In genomic region chr2:116877274-116877673, GRCh38 we compare ENCODE assay signal across 35 cellular contexts.
"Had no signal": no experiment of that assay in that cellular context is flagged by ENCODE, and none has a peak within 500 bp of the region (broad histone marks: within the 10 kb centered on the region; RNA-seq: fewer than 3 reads in every experiment).

No MANE protein-coding gene starts in this region.

- H3K36me3 ChIP-seq: adrenal gland, brain microvascular endothelial cell, breast epithelium had no signal

- DNase-seq: activated B cell treated with CpG ODN at 0.5 μM for 24 hours; activated CD4-positive, alpha-beta memory T cell treated with anti-CD3 and anti-CD28 coated beads for 36 hours; activated CD4-positive, alpha-beta T cell treated with anti-CD3 and anti-CD28 coated beads for 4 hours; activated CD4-positive, alpha-beta T cell treated with anti-CD3 and anti-CD28 coated beads, Interleukin-2, amount 10 ng/mL, durations not matched to agents 24 days and 14 days; activated CD4-positive, alpha-beta T cell treated with anti-CD3 and anti-CD28 coated beads, Interleukin-2, amount 50 U/mL, for 1 hour; activated CD4-positive, alpha-beta T cell treated with anti-CD3 and anti-CD28 coated beads, Interleukin-2, amount 50 U/mL, for 4 hours; activated CD4-positive, CD25-positive, alpha-beta regulatory T cell treated with anti-CD3 and anti-CD28 coated beads, Interleukin-2, amount 50 U/mL, for 72 hours; activated CD8-positive, alpha-beta memory T cell treated with anti-CD3 and anti-CD28 coated beads, Interleukin-2, amount 50 U/mL, for 4 hours; activated CD8-positive, alpha-beta T cell treated with anti-CD3 and anti-CD28 coated beads for 36 hours; activated effector memory CD4-positive, alpha-beta T cell treated with anti-CD3 and anti-CD28 coated beads, Interleukin-2, amount 50 U/mL, for 16 hours; activated gamma-delta T cell treated with Interleukin-2 at 50 U/mL for 16 hours; activated naive CD4-positive, alpha-beta T cell; activated naive CD4-positive, alpha-beta T cell treated with anti-CD3 and anti-CD28 coated beads for 36 hours; activated naive CD4-positive, alpha-beta T cell treated with anti-CD3 and anti-CD28 coated beads, Interleukin-2, amount 50 U/mL, for 16 hours; activated naive CD8-positive, alpha-beta T cell treated with anti-CD3 and anti-CD28 coated beads for 36 hours; activated T-cell treated with anti-CD3 and anti-CD28 coated beads for 4 hours; activated T-cell treated with anti-CD3 and anti-CD28 coated beads, Interleukin-2, amount 50 U/mL, for 1 hour; activated T-cell treated with anti-CD3 and anti-CD28 coated beads, Interleukin-2, amount 50 U/mL, for 4 hours; activated T-cell treated with anti-CD3 and anti-CD28 coated beads, Interleukin-2, amount 50 U/mL, for 72 hours; adrenal gland; amniotic stem cell; aorta; body of pancreas; brain microvascular endothelial cell; central memory CD4-positive, alpha-beta T cell; SW 1271; T-helper 1 cell; T-helper 2 cell; T-helper 9 cell had no signal

- H3K9me3 ChIP-seq: adrenal gland had no signal

- ATAC-seq: activated CD8-positive, alpha-beta T cell treated with anti-CD3 and anti-CD28 coated beads for 36 hours; activated naive CD4-positive, alpha-beta T cell treated with anti-CD3 and anti-CD28 coated beads, Interleukin-2, amount 50 U/mL, for 72 hours; activated T-cell treated with anti-CD3 and anti-CD28 coated beads, Interleukin-2, amount 50 U/mL, for 4 hours; activated T-cell treated with anti-CD3 and anti-CD28 coated beads, Interleukin-2, amount 50 U/mL, for 72 hours; activated T-helper 17 cell treated with anti-CD3 and anti-CD28 coated beads, Interleukin-2, amount 50 U/mL, for 72 hours; body of pancreas had no signal

- H3K4me3 ChIP-seq: adrenal gland, body of pancreas, breast epithelium had no signal

- H3K4me1 ChIP-seq: adrenal gland, body of pancreas, breast epithelium had no signal

- H3K27ac ChIP-seq: adrenal gland, body of pancreas, brain microvascular endothelial cell, breast epithelium, VCaP had no signal

- H3K27me3 ChIP-seq: adrenal gland, body of pancreas, brain microvascular endothelial cell, breast epithelium had no signal

- FAIRE-seq: astrocyte, TTC549 had no signal
